In genomic region chr7:42930889-42931288, GRCh38 we compare ENCODE assay signal across 9 cellular contexts. TPM values are rescaled to one million over a fixed set of nuclear protein-coding genes. Genes with fewer than 3 reads are reported as not detected.
DNase-seq lines count a peak whose midpoint lies in the region; ATAC-seq and TF ChIP-seq lines count a peak whose summit lies in the region.
"Had no signal": no experiment of that assay in that cellular context is flagged by ENCODE, and none has a peak within 500 bp of the region (broad histone marks: within the 10 kb centered on the region; RNA-seq: fewer than 3 reads in every experiment).

No MANE protein-coding gene starts in this region.

- no peaks in the 10 kb centered on the region for H3K9me3 Mint-ChIP-seq in MCF 10A (ENCODE audit: unreplicated experiment)

- H3K27me3 Mint-ChIP-seq in MCF 10A (ENCODE audit: insufficient read depth, unreplicated experiment), result no peaks in the 10 kb centered on the region

- H3K36me3 ChIP-seq in heart left ventricle, result peaks cover 0 to 31% (median 26%) of the 10 kb centered on the region in 9 donors
- H3K36me3 ChIP-seq in aorta (ENCODE audit: control insufficient read depth in 1 of 2, insufficient read depth in 2 of 2, low read length in 1 of 2), result peaks cover 2 to 6% of the 10 kb centered on the region in 2 donors

- no peaks in the 10 kb centered on the region for H3K27me3 ChIP-seq in heart left ventricle
- H3K27me3 ChIP-seq in mononuclear cell (ENCODE audit: insufficient read depth, low read length), result no peaks in the 10 kb centered on the region
- no peaks in the 10 kb centered on the region for H3K27me3 ChIP-seq in aorta (ENCODE audit: control insufficient read depth in 1 of 2, insufficient read depth in 2 of 2, low read length in 1 of 2)

- H3K4me3 Mint-ChIP-seq in MCF 10A (ENCODE audit: unreplicated experiment), result peak overlapping the region; percentile 100

- intact Hi-C loops in heart left ventricle (cut with DNase I) (loop anchor here in 4 of 10 donors (10.0 kb wide), 3 partner anchors 524 to 904 kb away; partner anchors contain the start of gene COA1 (in 2 of the 4)), Right ventricle myocardium superior (cut with DNase I) (no loop called here), MCF 10A (cut with micrococcal nuclease) (no loop called here), aorta (cut with DNase I) (loop anchor here in 1 of 2 donors (10.0 kb wide), 1 partner anchor 794 kb away; the partner anchor contains the start of gene COA1)

- peaks cover 6 to 57% (median 37%) of the 10 kb centered on the region in 12 donors for H3K4me1 ChIP-seq in heart left ventricle
- peaks cover 45% of the 10 kb centered on the region for H3K4me1 ChIP-seq in mononuclear cell (ENCODE audit: insufficient read depth, low read length)
- peaks cover 4 to 6% of the 10 kb centered on the region in 2 donors for H3K4me1 ChIP-seq in aorta (ENCODE audit: control insufficient read depth in 1 of 2, insufficient read depth in 2 of 2, low read length in 2 of 2)

- TF ChIP-seq POLR2A in heart left ventricle (IDR thresholded peaks at IDR 0.05), result no peak

- CTCF ChIA-PET in MCF 10A (lab: Yijun Ruan, JAX), result interaction anchor here (0.6 to 4.4 kb wide), 12 partner anchors 10 to 988 kb away, joined by 3 to 22 read pairs (median 4); no protein-coding TSS in a partner anchor

- H3K4me1 Mint-ChIP-seq in MCF 10A (ENCODE audit: insufficient read depth, unreplicated experiment), result peaks cover 26% of the 10 kb centered on the region

- POLR2A ChIA-PET in MCF 10A (lab: Yijun Ruan, JAX), result interaction anchor here (0.6 to 10.1 kb wide), 11 partner anchors 13 to 810 kb away, joined by 4 to 200 read pairs (median 10); partner anchors contain the start of genes C7orf25 and STK17A

- no peak for TF ChIP-seq CTCF in heart left ventricle (IDR thresholded peaks at IDR 0.05)
- no peak for TF ChIP-seq CTCF in MCF 10A (IDR thresholded peaks at IDR 0.05; ENCODE audit: unreplicated experiment)

- H3K9me3 ChIP-seq in heart left ventricle, result no peaks in the 10 kb centered on the region
- no peaks in the 10 kb centered on the region for H3K9me3 ChIP-seq in mononuclear cell (ENCODE audit: low read depth, low read length)
- no peaks in the 10 kb centered on the region for H3K9me3 ChIP-seq in aorta (ENCODE audit: control insufficient read depth, low read length)

- WGBS in heart left ventricle, 4 donors, result 10 to 18% (median 14%) methylated on average over 5 of the region's 5 CpGs
- 3% methylated on average over 5 of the region's 5 CpGs for WGBS in aorta, 2 donors

- ATAC-seq in heart left ventricle (no peak), Right ventricle myocardium superior (ENCODE audit: poor library complexity) (no peak), aorta (ENCODE audit: low FRiP score) (no peak), HG03565 (IDR thresholded peaks at IDR 0.05; ENCODE audit: unreplicated experiment) (no peak), HG03025 (IDR thresholded peaks at IDR 0.05; ENCODE audit: low FRiP score, unreplicated experiment) (no peak)

- H3K27ac ChIP-seq in heart left ventricle (peak overlapping the region in 2 of 12 donors; percentile 74 to 88), aorta (ENCODE audit: low read depth in 1 of 2, low read length in 2 of 2) (no peak overlapping the region)

- H3K4me3 ChIP-seq in heart left ventricle (peak overlapping the region; percentile 61 to 97 (median 72)), mononuclear cell (ENCODE audit: low read length) (peak overlapping the region; percentile 95), aorta (ENCODE audit: low read length in 2 of 2) (peak overlapping the region; percentile 78 to 95)

- no TSS peak for BruUV-seq in MCF 10A (replicated peaks; lab: Mats Ljungman, UMichigan)

- H3K27ac Mint-ChIP-seq in MCF 10A (ENCODE audit: low read depth, unreplicated experiment), result peak overlapping the region; percentile 99

- H3K36me3 Mint-ChIP-seq in MCF 10A (ENCODE audit: insufficient read depth, unreplicated experiment), result peaks cover 32% of the 10 kb centered on the region

- no peak for DNase-seq in heart left ventricle
- no peak for DNase-seq in Right ventricle myocardium superior
- DNase-seq in MCF 10A (ENCODE audit: unreplicated experiment), result no peak
- no peak for DNase-seq in aorta
- DNase-seq in NCI-H2196 (lab: John Stamatoyannopoulos, UW; ENCODE audit: unreplicated experiment), result no peak
- DNase-seq: NCI-H524 had no signal

RNA-seq across cellular contexts. Expression of gene PSMA2, which starts 1.1 kb away (rescaled TPM):
- total RNA-seq in heart left ventricle (100 to 1,000 TPM in 1 of 9 donors, 10 to 100 TPM in 8; 41.8 to 106 (median 75.8) TPM), Right ventricle myocardium superior (92.8 TPM), MCF 10A (2022) (65.5 and 73.8 TPM in 2 replicates), mononuclear cell (58.4 TPM), aorta (10 to 100 TPM; 50.4 to 66.3 TPM)
- polyA plus RNA-seq in heart left ventricle (100 to 1,000 TPM in 1 of 2 donors, 10 to 100 TPM in 1; 71.3 to 139 TPM), aorta (100 to 1,000 TPM; 105 to 108 TPM)

RNA-seq across cellular contexts. Expression of gene MRPL32, which starts 1.3 kb away (rescaled TPM):
- 10 to 100 TPM; 49.0 to 71.7 (median 60.8) TPM for total RNA-seq in heart left ventricle
- 10 to 100 TPM; 94.9 to 98.4 TPM for polyA plus RNA-seq in heart left ventricle
- 60.6 TPM for total RNA-seq in Right ventricle myocardium superior
- total RNA-seq in MCF 10A (2022), result 69.8 and 82.0 TPM in 2 replicates
- total RNA-seq in mononuclear cell, result 38.4 TPM
- 10 to 100 TPM; 42.5 to 42.9 TPM for total RNA-seq in aorta
- polyA plus RNA-seq in aorta, result 100 to 1,000 TPM in 1 of 2 donors, 10 to 100 TPM in 1; 68.5 to 107 TPM

RNA-seq across cellular contexts. Expression of gene C7orf25, which starts 19.0 kb away (rescaled TPM):
- 1 to 10 TPM; 1.8 to 9.1 (median 4.0) TPM for total RNA-seq in heart left ventricle
- polyA plus RNA-seq in heart left ventricle, result 1 to 10 TPM; 5.0 to 7.8 TPM
- total RNA-seq in Right ventricle myocardium superior, result 5.5 TPM
- 4.4 and 5.4 TPM in 2 replicates for total RNA-seq in MCF 10A (2022)
- 2.0 TPM for total RNA-seq in mononuclear cell
- total RNA-seq in aorta, result 1 to 10 TPM; 3.2 to 5.0 TPM
- polyA plus RNA-seq in aorta, result 1 to 10 TPM; 3.6 to 5.0 TPM
